Comparison of ENCODE assay signal across 28 cellular contexts in genomic region chr20:18299364-18299763, GRCh38.
"Had no signal": no experiment of that assay in that cellular context is flagged by ENCODE, and none has a peak within 500 bp of the region (broad histone marks: within the 10 kb centered on the region; RNA-seq: fewer than 3 reads in every experiment).

No MANE protein-coding gene starts in this region.

- H3K36me3 ChIP-seq: ovary, thyroid gland had no signal

- H2AFZ ChIP-seq: neural progenitor cell, parathyroid adenoma had no signal

- H3K4me3 ChIP-seq: neural progenitor cell, ovary, psoas muscle, right lobe of liver, sigmoid colon, stomach, thoracic aorta, thyroid gland, tibial nerve, upper lobe of left lung, vagina had no signal

- H3K27ac Mint-ChIP-seq: nephron; neural progenitor cell; progenitor cell of endocrine pancreas; stimulated activated effector memory CD8-positive, alpha-beta T cell treated with anti-CD3 and anti-CD28 coated beads, Interleukin-12 subunit alpha, Interleukin-12 subunit beta, amount 100 ng/mL, for 72 hours; stimulated activated naive B cell treated with anti-CD40 and anti-IgM and Interleukin-4, amounts not matched to agents 10 μg/mL and 1 μg/mL and 100 μg/mL, for 72 hours; stimulated activated naive CD8-positive, alpha-beta T cell treated with anti-CD3 and anti-CD28 coated beads, Interleukin-15, Interleukin-2, amounts not matched to agents 100 ng/mL and 50 ng/mL, for 24 hours had no signal

- H3K9me3 ChIP-seq: ovary, psoas muscle, right lobe of liver, sigmoid colon, stomach, thoracic aorta, thyroid gland, tibial nerve, upper lobe of left lung, vagina had no signal

- H3K4me1 ChIP-seq: parathyroid adenoma, psoas muscle, right lobe of liver, sigmoid colon, stomach, thyroid gland, tibial nerve, upper lobe of left lung, vagina had no signal

- H3K27me3 Mint-ChIP-seq: progenitor cell of endocrine pancreas; stimulated activated naive B cell treated with anti-CD40 and anti-IgM and Interleukin-4, amounts not matched to agents 10 μg/mL and 1 μg/mL and 100 μg/mL, for 72 hours; stimulated activated naive CD8-positive, alpha-beta T cell treated with anti-CD3 and anti-CD28 coated beads, Interleukin-15, Interleukin-2, amounts not matched to agents 100 ng/mL and 50 ng/mL, for 24 hours had no signal

- H3K27ac ChIP-seq: neural progenitor cell, ovary, parathyroid adenoma, psoas muscle, right lobe of liver, sigmoid colon, stomach, thoracic aorta, thyroid gland, tibial nerve, upper lobe of left lung, vagina had no signal

- FAIRE-seq: small intestine, urothelium cell line had no signal

- H3K27me3 ChIP-seq: neural progenitor cell, ovary, right lobe of liver, sigmoid colon, stomach, thyroid gland, tibial nerve, upper lobe of left lung, vagina had no signal

- H3K4me1 Mint-ChIP-seq: nephron; neural progenitor cell; stimulated activated naive B cell treated with anti-CD40 and anti-IgM and Interleukin-4, amounts not matched to agents 10 μg/mL and 1 μg/mL and 100 μg/mL, for 72 hours had no signal

- H3K9ac ChIP-seq: neural progenitor cell, parathyroid adenoma had no signal

- DNase-seq: occipital lobe; ovary; posterior cingulate gyrus; psoas muscle; right cardiac atrium; right lobe of liver; sigmoid colon; small intestine; stimulated activated CD4-positive, alpha-beta T cell treated with anti-CD3 and anti-CD28 coated beads, Interleukin-15, amount 100 ng/mL, for 24 hours; stimulated activated CD4-positive, alpha-beta T cell treated with anti-CD3 and anti-CD28 coated beads, Interleukin-2, amount 100 ng/mL, for 24 hours; stimulated activated CD4-positive, alpha-beta T cell treated with anti-CD3 and anti-CD28 coated beads, Interleukin-2, amount 100 ng/mL, for 48 hours; stimulated activated CD4-positive, alpha-beta T cell treated with anti-CD3 and anti-CD28 coated beads, Interleukin-4, amount 100 ng/mL, for 24 hours; stimulated activated naive B cell treated with anti-CD40 and anti-IgM and Interleukin-4, amounts not matched to agents 10 μg/mL and 1 μg/mL and 100 μg/mL, for 72 hours; stimulated activated naive CD4-positive, alpha-beta T cell treated with Interleukin-2 at 50 U/mL for 16 hours; stomach; thyroid gland; trophoblast cell; upper lobe of left lung had no signal

- H3K4me3 Mint-ChIP-seq: nephron; neural progenitor cell; stimulated activated effector memory CD8-positive, alpha-beta T cell treated with anti-CD3 and anti-CD28 coated beads, Interleukin-12 subunit alpha, Interleukin-12 subunit beta, amount 100 ng/mL, for 72 hours; stimulated activated naive B cell treated with anti-CD40 and anti-IgM and Interleukin-4, amounts not matched to agents 10 μg/mL and 1 μg/mL and 100 μg/mL, for 72 hours; stimulated activated naive CD8-positive, alpha-beta T cell treated with anti-CD3 and anti-CD28 coated beads, Interleukin-15, Interleukin-2, amounts not matched to agents 100 ng/mL and 50 ng/mL, for 24 hours had no signal

- H3K4me2 ChIP-seq: neural progenitor cell had no signal

- ATAC-seq: psoas muscle; right cardiac atrium; right lobe of liver; stimulated activated effector memory CD8-positive, alpha-beta T cell treated with anti-CD3 and anti-CD28 coated beads, Interleukin-12 subunit alpha, Interleukin-12 subunit beta, amount 100 ng/mL, for 72 hours; stimulated activated naive B cell treated with anti-CD40 and anti-IgM and Interleukin-4, amounts not matched to agents 10 μg/mL and 1 μg/mL and 100 μg/mL, for 72 hours had no signal
